ENCODE assay signal across 7 cellular contexts in the genomic region with DNA sequence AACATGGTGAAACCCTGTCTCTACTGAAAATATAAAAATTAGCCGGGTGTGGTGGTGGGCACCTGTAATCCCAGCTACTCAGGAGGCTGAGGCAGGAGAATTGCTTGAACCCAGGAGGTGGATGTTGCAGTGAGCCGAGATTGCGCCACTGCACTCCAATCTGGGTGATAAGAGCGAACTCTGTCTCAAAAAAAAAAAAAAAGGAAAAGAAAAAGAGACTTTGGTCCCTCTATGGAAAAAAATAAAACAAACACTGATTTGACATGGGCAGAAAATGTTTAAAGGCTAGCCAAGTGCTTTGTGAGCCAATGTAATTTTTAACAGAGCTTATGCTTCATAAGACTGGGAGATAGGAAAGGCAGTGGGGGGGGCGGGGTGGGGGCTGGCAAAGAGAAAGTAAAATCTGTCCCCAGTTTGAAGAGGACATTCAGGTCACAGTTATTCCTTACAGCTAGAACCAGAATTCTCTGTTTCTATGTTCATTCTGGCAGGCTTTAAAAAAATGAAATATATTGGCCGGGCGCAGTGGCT. TPM values are rescaled to one million over a fixed set of nuclear protein-coding genes. Genes with fewer than 3 reads are reported as not detected.
DNase-seq lines count a peak whose midpoint lies in the region; ATAC-seq, FAIRE-seq and TF ChIP-seq lines count a peak whose summit lies in the region.
"Not testable (repeated sequence)": the region's sequence is repeated elsewhere in the genome, so short reads cannot be mapped to it uniquely, and the experiment has no call there.

No MANE protein-coding gene starts in this region.

- not testable (repeated sequence) for H3K79me2 ChIP-seq in hepatocyte; HepG2 (ENCODE audit: insufficient read depth, low read length)

- peak overlapping the region; percentile 76 for H3K9ac ChIP-seq in HepG2 (ENCODE audit: insufficient read depth, low read depth, low read length)

- H3K36me3 Mint-ChIP-seq in Caco-2 (ENCODE audit: insufficient read depth, unreplicated experiment) = not testable (repeated sequence)

- peak in 1 of 2 experiments; percentile 34; a peak in 2 of 4 replicates for TF ChIP-seq EP300 in HepG2 (IDR thresholded peaks at IDR 0.05; ENCODE audit: low read depth in 2 of 2, low read length in 2 of 2)
- not testable (repeated sequence) for TF ChIP-seq EP300 in HepG2 (CRISPR knock-in tag; IDR thresholded peaks at IDR 0.05; ENCODE audit: borderline replicate concordance)

- TF ChIP-seq CTCF in Caco-2 (IDR thresholded peaks at IDR 0.05; ENCODE audit: insufficient read depth in 1 of 2, low read depth in 1 of 2, low read length in 1 of 2, severe bottlenecking in 1 of 2, unreplicated experiment in 1 of 2); coronary artery (IDR thresholded peaks at IDR 0.05); hepatocyte (IDR thresholded peaks at IDR 0.05; ENCODE audit: poor library complexity); HepG2 (CRISPR knock-in tag; IDR thresholded peaks at IDR 0.05); mucosa of descending colon (IDR thresholded peaks at IDR 0.05); pancreas (IDR thresholded peaks at IDR 0.05); thoracic aorta (IDR thresholded peaks at IDR 0.05): not testable (repeated sequence)

- H3K27me3 ChIP-seq in Caco-2 (replicated peaks; ENCODE audit: control insufficient read depth, insufficient read depth, low read length); hepatocyte; HepG2 (ENCODE audit: control insufficient read depth in 1 of 2, insufficient read depth in 2 of 2, low read length in 2 of 2); pancreas; thoracic aorta (replicated peaks; ENCODE audit: insufficient read depth): not testable (repeated sequence)

- peak overlapping the region; percentile 14 for H3K4me3 Mint-ChIP-seq in Caco-2 (ENCODE audit: unreplicated experiment)

- not testable (repeated sequence) for H3K27ac ChIP-seq in coronary artery, thoracic aorta
- H3K27ac ChIP-seq in hepatocyte (peak overlapping the region; percentile 76), HepG2 (ENCODE audit: extremely low read length, insufficient read depth, low read length) (peak overlapping the region; percentile 95), pancreas (peak overlapping the region; percentile 44 to 85 (median 74))

- not testable (repeated sequence) for H4K20me1 ChIP-seq in hepatocyte (ENCODE audit: insufficient read depth, poor library complexity, severe bottlenecking); HepG2 (ENCODE audit: insufficient read depth, low read length)

- peak; percentile 36 for FAIRE-seq in HepG2 (lab: Jason Lieb, UNC)
- FAIRE-seq in pancreas (lab: Jason Lieb, UNC) = not testable (repeated sequence)

- H3K36me3 ChIP-seq in Caco-2 (ENCODE audit: control insufficient read depth, insufficient read depth, low read length); hepatocyte (replicated peaks; ENCODE audit: insufficient read depth, low read depth); HepG2 (replicated peaks in 1 of 2; ENCODE audit: control insufficient read depth in 1 of 2, insufficient read depth in 2 of 2, low read length in 2 of 2); mucosa of descending colon (ENCODE audit: low read depth); pancreas; thoracic aorta: not testable (repeated sequence)

- in situ Hi-C loops in HepG2 (cut with HindIII; ENCODE audit: extremely low pct_ligation_motif_present, low pct_unique_long_range_greater_than_20kb) = not testable (repeated sequence)

- DNase-seq in Caco-2 = peak; percentile 32 to 46
- peak; percentile 7 for DNase-seq in coronary artery (ENCODE audit: low spot score)
- DNase-seq in hepatocyte (ENCODE audit: low spot score) = peak; percentile 55
- peak; percentile 93 for DNase-seq in HepG2 (ENCODE audit: low spot score)
- not testable (repeated sequence) for DNase-seq in mucosa of descending colon; thoracic aorta (ENCODE audit: low spot score)
- peak in 3 of 6 donors; percentile 37 to 53 (median 50) for DNase-seq in pancreas

- H3K4me2 ChIP-seq in hepatocyte (peak overlapping the region; percentile 64), HepG2 (ENCODE audit: low read depth, low read length) (peak overlapping the region; percentile 78)

- not testable (repeated sequence) for H3K9me2 ChIP-seq in hepatocyte (replicated peaks; ENCODE audit: insufficient read depth)

- CTCF ChIA-PET in Caco-2 (lab: Charles Lee) = interaction anchor here (0.6 to 1.0 kb wide), 9 partner anchors 14 to 132 kb away, joined by 3 to 11 read pairs (median 4); no protein-coding TSS in a partner anchor
- CTCF ChIA-PET in HepG2 (lab: Yijun Ruan, JAX; ENCODE audit: low intra/inter-chr PET ratio, low total read pairs) = not testable (repeated sequence)

- ATAC-seq in HepG2 = peak; percentile 83
- ATAC-seq in mucosa of descending colon = peak; percentile 67
- ATAC-seq in pancreas = peak; percentile 96 to 98 (median 98)
- ATAC-seq in thoracic aorta (ENCODE audit: insufficient number of reproducible peaks, low FRiP score, low read depth) = not testable (repeated sequence)

- H3K9me3 ChIP-seq in Caco-2; hepatocyte (ENCODE audit: low read depth); mucosa of descending colon; pancreas; thoracic aorta: not testable (repeated sequence)
- H3K9me3 ChIP-seq in HepG2 (ENCODE audit: low read length) = peaks cover 11% of the 10 kb centered on the region

- TF ChIP-seq POLR2A in HepG2 (IDR thresholded peaks at IDR 0.05; ENCODE audit: insufficient read depth in 1 of 2, low read depth in 2 of 2, low read length in 2 of 2) = not testable (repeated sequence)

- not testable (repeated sequence) for H3K4me3 ChIP-seq in Caco-2 (ENCODE audit: low read depth, low read length); coronary artery; hepatocyte; mucosa of descending colon
- peak overlapping the region; percentile 36 to 64 (median 54); a peak in 5 of 6 replicates for H3K4me3 ChIP-seq in HepG2 (replicated peaks in 1 of 3; ENCODE audit: insufficient read depth in 1 of 3, low read depth in 2 of 3, low read length in 3 of 3)
- peak overlapping the region in 2 of 4 donors; percentile 23 to 37 for H3K4me3 ChIP-seq in pancreas
- H3K4me3 ChIP-seq in thoracic aorta = peak overlapping the region; percentile 43

- peaks cover 12% of the 10 kb centered on the region for H3K4me1 Mint-ChIP-seq in Caco-2 (ENCODE audit: low read depth, unreplicated experiment)

- TF ChIP-seq RAD21 in HepG2 (CRISPR knock-in tag; IDR thresholded peaks at IDR 0.05) = not testable (repeated sequence)

- POLR2A ChIA-PET in Caco-2 (lab: Charles Lee) = interaction anchor here (0.6 to 1.1 kb wide), 4 partner anchors 22 to 268 kb away, joined by 3 to 8 read pairs (median 4); a partner anchor contains a TSS
- POLR2A ChIA-PET in HepG2 (lab: Yijun Ruan, JAX) = interaction anchor here (0.8 to 3.0 kb wide), 6 partner anchors 10 to 174 kb away, joined by 3 to 70 read pairs (median 4); a partner anchor contains a TSS

- intact Hi-C loops in Caco-2 (cut with micrococcal nuclease; ENCODE audit: unreplicated experiment) (loop anchor here (1.0 kb wide), 2 partner anchors 20 to 23 kb away; no protein-coding TSS in a partner anchor), HepG2 (cut with micrococcal nuclease; ENCODE audit: unreplicated experiment) (loop anchor here (1.0 kb wide), 2 partner anchors 18 to 25 kb away; no protein-coding TSS in a partner anchor)
- intact Hi-C loops in mucosa of descending colon (cut with DNase I, micrococcal nuclease); pancreas (cut with DNase I): not testable (repeated sequence)

- not testable (repeated sequence) for BruUV-seq in Caco-2 (replicated peaks; lab: Mats Ljungman, UMichigan); HepG2 (replicated peaks; lab: Mats Ljungman, UMichigan)

- WGBS in hepatocyte (ENCODE audit: low lambda C conversion rate, missing lambda C conversion rate) = 70% methylated on average over 5 of the region's 7 CpGs
- WGBS in HepG2 (ENCODE audit: low lambda C conversion rate) = 13% methylated on average over 7 of the region's 7 CpGs
- WGBS in pancreas, 2 donors = 12 to 26% methylated on average over 7 of the region's 7 CpGs

- H3K4me1 ChIP-seq in Caco-2 (peaks cover 11% of the 10 kb centered on the region; the same call in 1 of the 2 replicates), HepG2 (ENCODE audit: insufficient read depth, low read length) (peaks cover 62% of the 10 kb centered on the region)
- not testable (repeated sequence) for H3K4me1 ChIP-seq in hepatocyte (ENCODE audit: insufficient read depth); mucosa of descending colon (ENCODE audit: low read depth); pancreas; thoracic aorta (ENCODE audit: control insufficient read depth in 1 of 2, low read depth in 2 of 2)

- H3K9me3 Mint-ChIP-seq in Caco-2 (ENCODE audit: unreplicated experiment) = not testable (repeated sequence)

- H3K27ac Mint-ChIP-seq in Caco-2 (ENCODE audit: unreplicated experiment) = not testable (repeated sequence)

- H3K27me3 Mint-ChIP-seq in Caco-2 (ENCODE audit: insufficient read depth, unreplicated experiment) = not testable (repeated sequence)

- not testable (repeated sequence) for H2AFZ ChIP-seq in hepatocyte; HepG2 (ENCODE audit: low read length)

RNA-seq across cellular contexts. Expression of a gene that starts 22.8 kb away (rescaled TPM):
- 14.4 and 15.0 TPM in 2 replicates for total RNA-seq in Caco-2 (2022)
- 19.6 and 29.0 TPM in 2 replicates for total RNA-seq in hepatocyte
- polyA plus RNA-seq in hepatocyte = 23.4 and 40.8 TPM in 2 replicates
- total RNA-seq in HepG2 (2016; rRNA removed; fragmentation: Illumina TruSeq; extraction: Trizol) = 19.9 and 28.0 TPM in 2 replicates
- total RNA-seq in HepG2 (2016; cell fraction: cytosol; rRNA removed; fragmentation: Illumina TruSeq; extraction: Trizol; ENCODE audit: low read depth) = 10.3 and 10.9 TPM in 2 replicates
- 19.3 and 30.3 TPM in 2 replicates for total RNA-seq in HepG2 (2016; cell fraction: insoluble cytoplasmic fraction; rRNA removed; fragmentation: Illumina TruSeq; extraction: Trizol)
- 15.4 and 16.7 TPM in 2 replicates for total RNA-seq in HepG2 (2016; cell fraction: membrane; rRNA removed; fragmentation: Illumina TruSeq; extraction: Trizol)
- total RNA-seq in HepG2 (2016; cell fraction: nucleus; rRNA removed; fragmentation: Illumina TruSeq; extraction: Trizol) = 7.0 and 9.3 TPM in 2 replicates
- polyA plus RNA-seq in HepG2 (2011; rRNA removed) = 19.9 and 24.6 TPM in 2 replicates
- 24.3 and 27.3 TPM in 2 replicates for polyA plus RNA-seq in HepG2 (2011; cell fraction: cytosol; rRNA removed)
- polyA plus RNA-seq in HepG2 (2011; cell fraction: nucleus; rRNA removed) = 6.9 and 7.0 TPM in 2 replicates
- 11.3 and 13.8 TPM in 2 replicates for polyA plus RNA-seq in HepG2 (2012)
- 7.8 and 8.4 TPM in 2 replicates for polyA plus RNA-seq in HepG2 (2016; cell fraction: cytosol; fragmentation: Illumina TruSeq; extraction: Trizol; ENCODE audit: low read depth)
- polyA plus RNA-seq in HepG2 (2016; cell fraction: insoluble cytoplasmic fraction; fragmentation: Illumina TruSeq; extraction: Trizol; ENCODE audit: low read depth) = 22.0 and 27.3 TPM in 2 replicates
- polyA plus RNA-seq in HepG2 (2016; cell fraction: membrane; fragmentation: Illumina TruSeq; extraction: Trizol; ENCODE audit: low read depth) = 11.0 and 15.4 TPM in 2 replicates
- 13.5 and 15.5 TPM in 2 replicates for polyA plus RNA-seq in HepG2 (2016; cell fraction: nucleus; fragmentation: Illumina TruSeq; extraction: Trizol; ENCODE audit: insufficient read depth, low read depth)
- polyA minus RNA-seq in HepG2 (2011; rRNA and poly(A)+ RNA removed; ENCODE audit: low replicate concordance) = 12.3 and 17.3 TPM in 2 replicates
- 3.1 and 4.8 TPM in 2 replicates for polyA minus RNA-seq in HepG2 (2011; cell fraction: cytosol; rRNA and poly(A)+ RNA removed)
- 3.5 and 5.1 TPM in 2 replicates for polyA minus RNA-seq in HepG2 (2011; cell fraction: nucleus; rRNA and poly(A)+ RNA removed)
- total RNA-seq in mucosa of descending colon = 10 to 100 TPM; 14.9 to 19.9 (median 17.2) TPM
- 10 to 100 TPM in 5 of 6 donors, 1 to 10 TPM in 1; 9.7 to 16.8 (median 13.2) TPM for total RNA-seq in pancreas
- 10 to 100 TPM; 13.7 to 32.6 TPM for polyA plus RNA-seq in pancreas
- total RNA-seq in thoracic aorta = 10 to 100 TPM in 1 of 2 donors, 1 to 10 TPM in 1; 3.4 to 20.8 TPM

RNA-seq across cellular contexts. Expression of a gene that starts 23.1 kb away (rescaled TPM):
- 3.9 and 4.4 TPM in 2 replicates for total RNA-seq in Caco-2 (2022)
- 1.3 and 1.8 TPM in 2 replicates for total RNA-seq in hepatocyte
- 0.71 and 1.0 TPM in 2 replicates for polyA plus RNA-seq in hepatocyte
- total RNA-seq in HepG2 (2016; rRNA removed; fragmentation: Illumina TruSeq; extraction: Trizol) = 2.8 and 3.0 TPM in 2 replicates
- 0.61 and 0.79 TPM in 2 replicates for total RNA-seq in HepG2 (2016; cell fraction: cytosol; rRNA removed; fragmentation: Illumina TruSeq; extraction: Trizol; ENCODE audit: low read depth)
- 2.9 and 3.1 TPM in 2 replicates for total RNA-seq in HepG2 (2016; cell fraction: insoluble cytoplasmic fraction; rRNA removed; fragmentation: Illumina TruSeq; extraction: Trizol)
- 0.96 and 1.1 TPM in 2 replicates for total RNA-seq in HepG2 (2016; cell fraction: membrane; rRNA removed; fragmentation: Illumina TruSeq; extraction: Trizol)
- total RNA-seq in HepG2 (2016; cell fraction: nucleus; rRNA removed; fragmentation: Illumina TruSeq; extraction: Trizol) = 4.0 and 4.2 TPM in 2 replicates
- polyA plus RNA-seq in HepG2 (2011; rRNA removed) = 1.1 TPM in 2 replicates
- 0.53 and 0.70 TPM in 2 replicates for polyA plus RNA-seq in HepG2 (2011; cell fraction: cytosol; rRNA removed)
- 1.7 and 1.9 TPM in 2 replicates for polyA plus RNA-seq in HepG2 (2011; cell fraction: nucleus; rRNA removed)
- 0.40 and 0.67 TPM in 2 replicates for polyA plus RNA-seq in HepG2 (2012)
- polyA plus RNA-seq in HepG2 (2016; cell fraction: cytosol; fragmentation: Illumina TruSeq; extraction: Trizol; ENCODE audit: low read depth) = 0.29 and 0.34 TPM in 2 replicates
- polyA plus RNA-seq in HepG2 (2016; cell fraction: insoluble cytoplasmic fraction; fragmentation: Illumina TruSeq; extraction: Trizol; ENCODE audit: low read depth) = 1.7 and 2.2 TPM in 2 replicates
- polyA plus RNA-seq in HepG2 (2016; cell fraction: membrane; fragmentation: Illumina TruSeq; extraction: Trizol; ENCODE audit: low read depth) = 0.55 and 0.58 TPM in 2 replicates
- polyA plus RNA-seq in HepG2 (2016; cell fraction: nucleus; fragmentation: Illumina TruSeq; extraction: Trizol; ENCODE audit: insufficient read depth, low read depth) = 3.6 and 4.2 TPM in 2 replicates
- polyA minus RNA-seq in HepG2 (2011; rRNA and poly(A)+ RNA removed; ENCODE audit: low replicate concordance) = 2.8 and 24.8 TPM in 2 replicates
- 0.89 and 1.1 TPM in 2 replicates for polyA minus RNA-seq in HepG2 (2011; cell fraction: cytosol; rRNA and poly(A)+ RNA removed)
- 2.9 and 4.0 TPM in 2 replicates for polyA minus RNA-seq in HepG2 (2011; cell fraction: nucleus; rRNA and poly(A)+ RNA removed)
- 1 to 10 TPM; 1.3 to 2.8 (median 1.8) TPM for total RNA-seq in mucosa of descending colon
- total RNA-seq in pancreas = under 1 TPM; 0.37 to 0.69 (median 0.48) TPM
- under 1 TPM; 0.38 to 0.52 TPM for polyA plus RNA-seq in pancreas
- total RNA-seq in thoracic aorta = 1 to 10 TPM in 1 of 2 donors, under 1 TPM in 1; 0.56 to 1.1 TPM

RNA-seq across cellular contexts. Expression of a gene that starts 24.5 kb away (rescaled TPM):
- 33.4 and 37.3 TPM in 2 replicates for total RNA-seq in Caco-2 (2022)
- 30.0 and 32.2 TPM in 2 replicates for total RNA-seq in hepatocyte
- polyA plus RNA-seq in hepatocyte = 13.2 and 23.4 TPM in 2 replicates
- 14.3 and 22.4 TPM in 2 replicates for total RNA-seq in HepG2 (2016; rRNA removed; fragmentation: Illumina TruSeq; extraction: Trizol)
- 1.7 and 2.0 TPM in 2 replicates for total RNA-seq in HepG2 (2016; cell fraction: cytosol; rRNA removed; fragmentation: Illumina TruSeq; extraction: Trizol; ENCODE audit: low read depth)
- 12.6 and 22.5 TPM in 2 replicates for total RNA-seq in HepG2 (2016; cell fraction: insoluble cytoplasmic fraction; rRNA removed; fragmentation: Illumina TruSeq; extraction: Trizol)
- 9.5 and 9.9 TPM in 2 replicates for total RNA-seq in HepG2 (2016; cell fraction: membrane; rRNA removed; fragmentation: Illumina TruSeq; extraction: Trizol)
- total RNA-seq in HepG2 (2016; cell fraction: nucleus; rRNA removed; fragmentation: Illumina TruSeq; extraction: Trizol) = 28.9 and 34.2 TPM in 2 replicates
- polyA plus RNA-seq in HepG2 (2011; rRNA removed) = 11.1 and 11.9 TPM in 2 replicates
- 12.3 and 12.9 TPM in 2 replicates for polyA plus RNA-seq in HepG2 (2011; cell fraction: cytosol; rRNA removed)
- 10.1 and 11.3 TPM in 2 replicates for polyA plus RNA-seq in HepG2 (2011; cell fraction: nucleus; rRNA removed)
- 29.5 and 34.5 TPM in 2 replicates for polyA plus RNA-seq in HepG2 (2012)
- polyA plus RNA-seq in HepG2 (2016; cell fraction: cytosol; fragmentation: Illumina TruSeq; extraction: Trizol; ENCODE audit: low read depth) = 1.9 and 2.0 TPM in 2 replicates
- 14.7 and 17.6 TPM in 2 replicates for polyA plus RNA-seq in HepG2 (2016; cell fraction: insoluble cytoplasmic fraction; fragmentation: Illumina TruSeq; extraction: Trizol; ENCODE audit: low read depth)
- polyA plus RNA-seq in HepG2 (2016; cell fraction: membrane; fragmentation: Illumina TruSeq; extraction: Trizol; ENCODE audit: low read depth) = 4.6 and 5.0 TPM in 2 replicates
- polyA plus RNA-seq in HepG2 (2016; cell fraction: nucleus; fragmentation: Illumina TruSeq; extraction: Trizol; ENCODE audit: insufficient read depth, low read depth) = 47.4 and 50.2 TPM in 2 replicates
- 4.7 and 30.4 TPM in 2 replicates for polyA minus RNA-seq in HepG2 (2011; rRNA and poly(A)+ RNA removed; ENCODE audit: low replicate concordance)
- polyA minus RNA-seq in HepG2 (2011; cell fraction: cytosol; rRNA and poly(A)+ RNA removed) = 24.9 and 26.6 TPM in 2 replicates
- polyA minus RNA-seq in HepG2 (2011; cell fraction: nucleus; rRNA and poly(A)+ RNA removed) = 5.0 and 6.7 TPM in 2 replicates
- total RNA-seq in mucosa of descending colon = 10 to 100 TPM; 48.8 to 88.2 (median 63.4) TPM
- total RNA-seq in pancreas = 10 to 100 TPM in 4 of 6 donors, 1 to 10 TPM in 2; 4.0 to 17.5 (median 10.8) TPM
- 1 to 10 TPM; 1.8 to 2.3 TPM for polyA plus RNA-seq in pancreas
- total RNA-seq in thoracic aorta = 10 to 100 TPM in 1 of 2 donors, 1 to 10 TPM in 1; 7.4 to 12.1 TPM
